In the genomic region with DNA sequence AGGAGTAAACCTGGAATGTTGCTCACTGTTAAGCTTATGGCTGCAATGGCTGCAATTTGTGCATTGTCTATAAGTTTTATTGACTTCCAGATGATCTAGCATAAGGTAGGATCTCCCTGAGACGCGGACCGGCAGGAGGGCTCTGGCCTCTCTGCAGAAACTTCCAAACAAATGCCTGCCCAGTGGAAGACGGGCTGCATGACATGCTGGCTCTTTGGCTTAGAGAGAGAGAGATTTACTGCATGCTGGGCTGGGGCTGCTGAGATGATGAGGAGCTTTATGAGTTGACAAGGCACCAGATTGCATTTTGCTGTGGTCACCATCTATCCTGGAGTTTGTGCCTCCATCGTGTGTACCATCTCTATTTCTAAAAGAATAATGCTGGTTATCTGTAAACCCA, we compare ENCODE assay signal across 24 cellular contexts.
"Had no signal": no experiment of that assay in that cellular context is flagged by ENCODE, and none has a peak within 500 bp of the region (broad histone marks: within the 10 kb centered on the region; RNA-seq: fewer than 3 reads in every experiment).

No MANE protein-coding gene starts in this region.

- H3K36me3 Mint-ChIP-seq: natural killer cell treated with Interleukin-12 subunit alpha and Interleukin-12 subunit beta and Interleukin-15 and Interleukin-18, amount 100 ng/mL, for 72 hours had no signal

- H3K4me3 ChIP-seq: pancreas, psoas muscle, right atrium auricular region, spleen, testis, uterus had no signal

- H3K36me3 ChIP-seq: pancreas, right atrium auricular region, spleen, uterus had no signal

- H3K27ac Mint-ChIP-seq: activated naive CD4-positive, alpha-beta T cell treated with anti-CD3 and anti-CD28 coated beads for 36 hours; activated T-cell treated with anti-CD3 and anti-CD28 coated beads, Interleukin-2, amount 50 U/mL, for 72 hours; natural killer cell treated with Interleukin-12 subunit alpha and Interleukin-12 subunit beta and Interleukin-15 and Interleukin-18, amount 100 ng/mL, for 72 hours; T-helper 2 cell treated with Interferon-gamma antibody and Interleukin-4, amounts not matched to agents 5 μg/mL and 100 μg/mL, for 36 hours had no signal

- ATAC-seq: activated T-cell treated with anti-CD3 and anti-CD28 coated beads, Interleukin-2, amount 50 U/mL, for 72 hours; left ventricle myocardium superior; natural killer cell treated with Interleukin-12 subunit alpha and Interleukin-12 subunit beta and Interleukin-15 and Interleukin-18, amount 100 ng/mL, for 72 hours; pancreas; psoas muscle had no signal

- H3K4me3 Mint-ChIP-seq: activated naive CD4-positive, alpha-beta T cell treated with anti-CD3 and anti-CD28 coated beads for 36 hours; activated T-cell treated with anti-CD3 and anti-CD28 coated beads, Interleukin-2, amount 50 U/mL, for 72 hours; natural killer cell treated with Interleukin-12 subunit alpha and Interleukin-12 subunit beta and Interleukin-15 and Interleukin-18, amount 100 ng/mL, for 72 hours; T-helper 2 cell treated with Interferon-gamma antibody and Interleukin-4, amounts not matched to agents 5 μg/mL and 100 μg/mL, for 36 hours had no signal

- H3K27me3 Mint-ChIP-seq: natural killer cell treated with Interleukin-12 subunit alpha and Interleukin-12 subunit beta and Interleukin-15 and Interleukin-18, amount 100 ng/mL, for 72 hours had no signal

- H3K9me3 ChIP-seq: pancreas, psoas muscle, right atrium auricular region, testis, uterus had no signal

- DNase-seq: activated CD4-positive, alpha-beta T cell treated with anti-CD3 and anti-CD28 coated beads for 1 hour; activated CD8-positive, alpha-beta memory T cell treated with anti-CD3 and anti-CD28 coated beads, Interleukin-2, amount 50 U/mL, for 48 hours; activated effector memory CD4-positive, alpha-beta T cell treated with Interleukin-2 at 50 U/mL for 16 hours; activated naive CD4-positive, alpha-beta T cell treated with anti-CD3 and anti-CD28 coated beads for 36 hours; activated T-cell treated with anti-CD3 and anti-CD28 coated beads, Interleukin-2, amount 50 U/mL, for 72 hours; amygdala; effector CD4-positive, alpha-beta T cell; erythroblast; foreskin fibroblast; left ventricle myocardium superior; mammary epithelial cell; midbrain; pancreas; psoas muscle; spleen; stimulated activated CD4-positive, alpha-beta T cell treated with anti-CD3 and anti-CD28 coated beads, Interleukin-4, amount 100 ng/mL, for 1 hour; stimulated activated naive CD4-positive, alpha-beta T cell; testis; trophoblast cell; uterus had no signal

- H3K4me1 ChIP-seq: pancreas, right atrium auricular region, testis, uterus had no signal

- H3K27me3 ChIP-seq: pancreas, right atrium auricular region, spleen, testis, uterus had no signal

- H3K27ac ChIP-seq: pancreas, psoas muscle, right atrium auricular region, spleen, testis, uterus, VCaP had no signal
